8 cellular contexts compared by ENCODE assay signal in the genomic region with DNA sequence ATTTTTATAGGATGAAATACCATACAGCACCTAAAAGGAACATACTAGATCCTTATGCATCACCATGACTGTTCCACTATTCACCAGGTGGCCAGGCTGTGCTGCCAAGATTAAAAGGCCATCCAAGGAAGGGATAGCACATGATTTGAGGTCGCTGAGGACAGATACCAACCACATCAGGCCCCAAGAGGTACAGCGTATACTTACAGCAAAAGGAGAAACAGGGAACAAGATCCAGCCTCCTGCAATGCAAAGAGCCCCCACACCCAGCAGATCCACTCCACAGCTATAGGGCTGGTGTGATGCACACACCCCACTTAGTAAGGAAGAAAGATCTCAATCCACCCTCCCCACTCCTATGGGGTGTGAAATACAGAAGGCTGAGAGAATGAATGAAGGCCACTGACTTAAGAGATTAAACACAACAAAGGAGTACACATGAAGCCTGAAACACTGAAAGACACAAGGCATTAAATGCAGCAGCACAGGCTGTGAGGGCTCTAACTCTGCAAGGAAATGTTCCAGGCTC. TPM values are rescaled to one million over a fixed set of nuclear protein-coding genes. Genes with fewer than 3 reads are reported as not detected.
DNase-seq lines count a peak whose midpoint lies in the region; ATAC-seq and TF ChIP-seq lines count a peak whose summit lies in the region.

No MANE protein-coding gene starts in this region.

- H3K4me1 ChIP-seq in HEK293 (ENCODE audit: control insufficient read depth, insufficient read depth, low read length) (no peaks in the 10 kb centered on the region), right cardiac atrium (ENCODE audit: control insufficient read depth, insufficient read depth, low read length) (peaks cover 5% of the 10 kb centered on the region)

- peak overlapping the region; percentile 92 for H3K4me3 Mint-ChIP-seq in CD14-positive monocyte
- H3K4me3 Mint-ChIP-seq in activated CD8-positive, alpha-beta T cell treated with anti-CD3 and anti-CD28 coated beads, Interleukin-2, amount 10 ng/mL, durations not matched to agents 7 days and 5 days, result peak overlapping the region; percentile 95

- POLR2A ChIA-PET in HEK293 (lab: Yijun Ruan, JAX), result interaction anchor here (1.1 kb wide), 1 partner anchor 171 kb away, joined by 4 read pairs; the partner anchor contains the start of gene TCAIM
- POLR2A ChIA-PET in activated CD8-positive, alpha-beta T cell treated with anti-CD3 and anti-CD28 coated beads, Interleukin-2, amount 10 ng/mL, durations not matched to agents 7 days and 5 days (lab: Charles Lee), result no interaction called here

- ATAC-seq in activated CD8-positive, alpha-beta T cell treated with anti-CD3 and anti-CD28 coated beads, Interleukin-2, amount 10 ng/mL, durations not matched to agents 7 days and 5 days, result peak; percentile 17
- ATAC-seq in right cardiac atrium (no peak), GM19328 (IDR thresholded peaks at IDR 0.05; ENCODE audit: unreplicated experiment) (no peak)

- H3K9me3 Mint-ChIP-seq in CD14-positive monocyte, result peaks cover 14 to 24% (median 20%) of the 10 kb centered on the region in 7 donors
- H3K9me3 Mint-ChIP-seq in activated CD8-positive, alpha-beta T cell treated with anti-CD3 and anti-CD28 coated beads, Interleukin-2, amount 10 ng/mL, durations not matched to agents 7 days and 5 days (ENCODE audit: insufficient read depth), result peaks cover 15% of the 10 kb centered on the region

- H3K27me3 Mint-ChIP-seq in CD14-positive monocyte (ENCODE audit: low read depth in 3 of 3), result peaks cover 1 to 4% (median 1%) of the 10 kb centered on the region in 3 donors
- no peaks in the 10 kb centered on the region for H3K27me3 Mint-ChIP-seq in activated CD8-positive, alpha-beta T cell treated with anti-CD3 and anti-CD28 coated beads, Interleukin-2, amount 10 ng/mL, durations not matched to agents 7 days and 5 days (ENCODE audit: low read depth)

- intact Hi-C loops in CD14-positive monocyte (cut with micrococcal nuclease) (no loop called here), right cardiac atrium (cut with DNase I) (no loop called here)

- H3K36me3 Mint-ChIP-seq in CD14-positive monocyte, result peaks cover 13 to 28% of the 10 kb centered on the region in 2 donors
- H3K36me3 Mint-ChIP-seq in activated CD8-positive, alpha-beta T cell treated with anti-CD3 and anti-CD28 coated beads, Interleukin-2, amount 10 ng/mL, durations not matched to agents 7 days and 5 days (ENCODE audit: low read depth), result peaks cover 34% of the 10 kb centered on the region

- H3K4me3 ChIP-seq in HEK293 (ENCODE audit: low read depth, low read length) (peak overlapping the region; percentile 70), right cardiac atrium (ENCODE audit: low read length) (peak overlapping the region; percentile 100), skin epidermis (peak overlapping the region; percentile 64 to 96 (median 91))

- TF ChIP-seq CTCF in CD14-positive monocyte (IDR thresholded peaks at IDR 0.05), result no peak
- TF ChIP-seq CTCF in HEK293 (tag by site-specific recombination; IDR thresholded peaks at IDR 0.05), result no peak

- H3K27me3 ChIP-seq in right cardiac atrium (ENCODE audit: control insufficient read depth, insufficient read depth), result no peaks in the 10 kb centered on the region

- H3K36me3 ChIP-seq in HEK293 (ENCODE audit: control insufficient read depth in 2 of 2, insufficient read depth in 1 of 2, low read length in 2 of 2), result peaks cover 0 to 2% of the 10 kb centered on the region in 2 experiments; a peak in 2 of 3 replicates

- WGBS in right cardiac atrium, result 46% methylated on average over 2 of the region's 2 CpGs

- peak overlapping the region in 3 of 7 donors; percentile 31 to 76 (median 32) for H3K27ac Mint-ChIP-seq in CD14-positive monocyte
- H3K27ac Mint-ChIP-seq in activated CD8-positive, alpha-beta T cell treated with anti-CD3 and anti-CD28 coated beads, Interleukin-2, amount 10 ng/mL, durations not matched to agents 7 days and 5 days, result peak overlapping the region; percentile 94

- CTCF ChIA-PET in HEK293 (lab: Yijun Ruan, JAX), result no interaction called here
- CTCF ChIA-PET in activated CD8-positive, alpha-beta T cell treated with anti-CD3 and anti-CD28 coated beads, Interleukin-2, amount 10 ng/mL, durations not matched to agents 7 days and 5 days (lab: Charles Lee), result no interaction called here

- no peak overlapping the region for H3K27ac ChIP-seq in HEK293 (ENCODE audit: extremely low read depth, low read depth, low read length)
- peak overlapping the region; percentile 51 for H3K27ac ChIP-seq in right cardiac atrium (ENCODE audit: low read length)
- peak overlapping the region in 8 of 21 experiments; percentile 79 to 94 (median 87) for H3K27ac ChIP-seq in skin epidermis

- H3K9me3 ChIP-seq in HEK293 (ENCODE audit: control insufficient read depth, insufficient read depth, low read depth, low read length) (no peaks in the 10 kb centered on the region), right cardiac atrium (ENCODE audit: control insufficient read depth, low read length) (no peaks in the 10 kb centered on the region)

- peaks cover 25% of the 10 kb centered on the region for H3K4me1 Mint-ChIP-seq in CD14-positive monocyte
- H3K4me1 Mint-ChIP-seq in activated CD8-positive, alpha-beta T cell treated with anti-CD3 and anti-CD28 coated beads, Interleukin-2, amount 10 ng/mL, durations not matched to agents 7 days and 5 days (ENCODE audit: low read depth), result peaks cover 25% of the 10 kb centered on the region

- DNase-seq in CD14-positive monocyte (ENCODE audit: low spot score) (no peak), right cardiac atrium (no peak), AG08396 (ENCODE audit: low spot score) (no peak)
- DNase-seq in activated CD8-positive, alpha-beta T cell treated with anti-CD3 and anti-CD28 coated beads, Interleukin-2, amount 10 ng/mL, durations not matched to agents 7 days and 5 days, result peak; percentile 26
- DNase-seq in effector CD8-positive, alpha-beta T cell (lab: John Stamatoyannopoulos, UW), result no peak

TF ChIP-seq in HEK293, 187 proteins besides CTCF, POLR2A, EP300 and RAD21 (continues in another document):
- no peak for TF ChIP-seq ZBTB26 (tag by site-specific recombination; optimal IDR thresholded peaks at IDR 0.05)
- no peak for TF ChIP-seq PRDM1 (tag by site-specific recombination; IDR thresholded peaks at IDR 0.05)
- no peak for TF ChIP-seq OSR2 (tag by site-specific recombination; IDR thresholded peaks at IDR 0.05)
- no peak for TF ChIP-seq ZNF433 (tag by site-specific recombination; IDR thresholded peaks at IDR 0.05; ENCODE audit: low read depth)
- no peak for TF ChIP-seq ZNF214 (tag by site-specific recombination; IDR thresholded peaks at IDR 0.05; ENCODE audit: borderline replicate concordance)
- TF ChIP-seq GLI4 (tag by site-specific recombination; IDR thresholded peaks at IDR 0.05), result no peak
- TF ChIP-seq BCL11B (tag by site-specific recombination; IDR thresholded peaks at IDR 0.05; ENCODE audit: low read depth), result no peak
- TF ChIP-seq ZNF558 (tag by site-specific recombination; IDR thresholded peaks at IDR 0.05), result no peak
- TF ChIP-seq, protein P1, sequence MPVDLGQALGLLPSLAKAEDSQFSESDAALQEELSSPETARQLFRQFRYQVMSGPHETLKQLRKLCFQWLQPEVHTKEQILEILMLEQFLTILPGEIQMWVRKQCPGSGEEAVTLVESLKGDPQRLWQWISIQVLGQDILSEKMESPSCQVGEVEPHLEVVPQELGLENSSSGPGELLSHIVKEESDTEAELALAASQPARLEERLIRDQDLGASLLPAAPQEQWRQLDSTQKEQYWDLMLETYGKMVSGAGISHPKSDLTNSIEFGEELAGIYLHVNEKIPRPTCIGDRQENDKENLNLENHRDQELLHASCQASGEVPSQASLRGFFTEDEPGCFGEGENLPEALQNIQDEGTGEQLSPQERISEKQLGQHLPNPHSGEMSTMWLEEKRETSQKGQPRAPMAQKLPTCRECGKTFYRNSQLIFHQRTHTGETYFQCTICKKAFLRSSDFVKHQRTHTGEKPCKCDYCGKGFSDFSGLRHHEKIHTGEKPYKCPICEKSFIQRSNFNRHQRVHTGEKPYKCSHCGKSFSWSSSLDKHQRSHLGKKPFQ (tag by site-specific recombination; IDR thresholded peaks at IDR 0.05), result no peak
- no peak for TF ChIP-seq ZNF202 (tag by site-specific recombination; IDR thresholded peaks at IDR 0.05; ENCODE audit: borderline replicate concordance)
- TF ChIP-seq ZNF580 (tag by site-specific recombination; IDR thresholded peaks at IDR 0.05), result no peak
- no peak for TF ChIP-seq TCF7L2 (IDR thresholded peaks at IDR 0.05; ENCODE audit: borderline replicate concordance, low read depth, low read length)
- TF ChIP-seq ZNF146 (tag by site-specific recombination; IDR thresholded peaks at IDR 0.05), result no peak
- no peak for TF ChIP-seq KLF10 (tag by site-specific recombination; IDR thresholded peaks at IDR 0.05)
- TF ChIP-seq RBAK (tag by site-specific recombination; IDR thresholded peaks at IDR 0.05), result no peak

RNA-seq across cellular contexts. Expression of gene ZNF445, which starts 32.0 kb away (rescaled TPM):
- polyA plus RNA-seq in CD14-positive monocyte, result 1 to 10 TPM in 1 of 2 donors, under 1 TPM in 1; 0.41 to 1.1 TPM
- total RNA-seq in activated CD8-positive, alpha-beta T cell treated with anti-CD3 and anti-CD28 coated beads, Interleukin-2, amount 10 ng/mL, durations not matched to agents 7 days and 5 days, result 10 to 100 TPM; 25.6 to 26.7 TPM
- 10 to 100 TPM; 14.2 to 15.6 (median 14.9) TPM for total RNA-seq in right cardiac atrium
- polyA plus RNA-seq in right cardiac atrium, result 5.7 TPM

RNA-seq across cellular contexts. Expression of gene ZKSCAN7, which starts 45.5 kb away (rescaled TPM):
- under 1 TPM; 0.29 to 0.48 TPM for polyA plus RNA-seq in CD14-positive monocyte
- 1 to 10 TPM; 2.4 to 2.9 TPM for total RNA-seq in activated CD8-positive, alpha-beta T cell treated with anti-CD3 and anti-CD28 coated beads, Interleukin-2, amount 10 ng/mL, durations not matched to agents 7 days and 5 days
- total RNA-seq in right cardiac atrium, result 1 to 10 TPM; 2.9 to 3.6 (median 3.3) TPM
- polyA plus RNA-seq in right cardiac atrium, result 1.9 TPM
